Comparison of ENCODE assay signal across 9 cellular contexts in genomic region chr1:1432951-1433803, GRCh38. TPM values are rescaled to one million over a fixed set of nuclear protein-coding genes. Genes with fewer than 3 reads are reported as not detected.
DNase-seq lines count a peak whose midpoint lies in the region; ATAC-seq, FAIRE-seq and TF ChIP-seq lines count a peak whose summit lies in the region.
"Had no signal": no experiment of that assay in that cellular context is flagged by ENCODE, and none has a peak within 500 bp of the region (broad histone marks: within the 10 kb centered on the region; RNA-seq: fewer than 3 reads in every experiment).

No MANE protein-coding gene starts in this region.

- H3K9ac ChIP-seq in keratinocyte (ENCODE audit: control insufficient read depth, extremely low read depth, insufficient read depth, low read length) = peak overlapping the region; percentile 52

- CTCF ChIA-PET in activated naive CD4-positive, alpha-beta T cell treated with anti-CD3 and anti-CD28 coated beads, Interleukin-2, amount 10 ng/mL, durations not matched to agents 7 days and 5 days (lab: Charles Lee) = interaction anchor here (1.3 to 1.6 kb wide), 2 partner anchors 25 to 58 kb away, joined by 3 to 4 read pairs; partner anchors contain the start of gene AURKAIP1

- H3K27ac ChIP-seq in keratinocyte (ENCODE audit: control insufficient read depth, insufficient read depth, low read length) = peak overlapping the region; percentile 31

- no peak for FAIRE-seq in keratinocyte (lab: Jason Lieb, UNC)

- H3K9me1 ChIP-seq in keratinocyte (ENCODE audit: control insufficient read depth, extremely low read depth, insufficient read depth, low read length) = no peaks in the 10 kb centered on the region

- no peak overlapping the region for H3K27ac Mint-ChIP-seq in activated naive CD4-positive, alpha-beta T cell treated with anti-CD3 and anti-CD28 coated beads, Interleukin-2, amount 50 U/mL, for 24 hours
- H3K27ac Mint-ChIP-seq in activated naive CD4-positive, alpha-beta T cell treated with anti-CD3 and anti-CD28 coated beads, Interleukin-2, amount 10 ng/mL, durations not matched to agents 7 days and 5 days = no peak overlapping the region
- H3K27ac Mint-ChIP-seq in stimulated activated memory B cell treated with anti-CD40 and anti-IgM and Interleukin-4, amounts not matched to agents 10 μg/mL and 1 μg/mL and 100 μg/mL, for 72 hours = no peak overlapping the region

- H3K79me2 ChIP-seq in keratinocyte (ENCODE audit: control insufficient read depth, insufficient read depth, low read length) = no peaks in the 10 kb centered on the region

- H2AFZ ChIP-seq in keratinocyte (ENCODE audit: control insufficient read depth, low read length) = peak overlapping the region; percentile 75

- H3K4me2 ChIP-seq in keratinocyte (ENCODE audit: control insufficient read depth, extremely low read depth, insufficient read depth, low read depth, low read length) = peak overlapping the region; percentile 56

- H3K9me3 ChIP-seq in keratinocyte (ENCODE audit: control insufficient read depth, low read depth, low read length) = no peaks in the 10 kb centered on the region

- ATAC-seq in stimulated activated memory B cell treated with anti-CD40 and anti-IgM and Interleukin-4, amounts not matched to agents 10 μg/mL and 1 μg/mL and 100 μg/mL, for 72 hours = peak; percentile 4

- peaks cover 11% of the 10 kb centered on the region for H3K4me1 Mint-ChIP-seq in activated naive CD4-positive, alpha-beta T cell treated with anti-CD3 and anti-CD28 coated beads, Interleukin-2, amount 50 U/mL, for 24 hours
- peaks cover 12% of the 10 kb centered on the region for H3K4me1 Mint-ChIP-seq in activated naive CD4-positive, alpha-beta T cell treated with anti-CD3 and anti-CD28 coated beads, Interleukin-2, amount 10 ng/mL, durations not matched to agents 7 days and 5 days
- peaks cover 20% of the 10 kb centered on the region for H3K4me1 Mint-ChIP-seq in stimulated activated memory B cell treated with anti-CD40 and anti-IgM and Interleukin-4, amounts not matched to agents 10 μg/mL and 1 μg/mL and 100 μg/mL, for 72 hours

- DNase-seq in activated naive CD4-positive, alpha-beta T cell treated with anti-CD3 and anti-CD28 coated beads, Interleukin-2, amount 10 ng/mL, durations not matched to agents 7 days and 5 days = no peak
- DNase-seq in amygdala (lab: John Stamatoyannopoulos, UW) (peak in 50 of 56 donors; percentile 16 to 92 (median 74)), keratinocyte (ENCODE audit: low read depth, low spot score) (peak; percentile 25), NCI-H2081 (lab: John Stamatoyannopoulos, UW) (no peak)
- DNase-seq in activated effector memory CD4-positive, alpha-beta T cell treated with Interleukin-2 at 50 U/mL for 16 hours = no peak
- no peak for DNase-seq in activated CD4-positive, alpha-beta T cell treated with anti-CD3 and anti-CD28 coated beads, Interleukin-2, amount 50 U/mL, for 4 hours

- H3K4me1 ChIP-seq in keratinocyte (ENCODE audit: control insufficient read depth, extremely low read depth, insufficient read depth, low read length) = peaks cover 27% of the 10 kb centered on the region

- no peaks in the 10 kb centered on the region for H4K20me1 ChIP-seq in keratinocyte (ENCODE audit: control insufficient read depth, extremely low read depth, insufficient read depth, low read length)

- H3K27me3 Mint-ChIP-seq in activated naive CD4-positive, alpha-beta T cell treated with anti-CD3 and anti-CD28 coated beads, Interleukin-2, amount 50 U/mL, for 24 hours = peaks cover 17% of the 10 kb centered on the region
- peaks cover 90% of the 10 kb centered on the region for H3K27me3 Mint-ChIP-seq in activated naive CD4-positive, alpha-beta T cell treated with anti-CD3 and anti-CD28 coated beads, Interleukin-2, amount 10 ng/mL, durations not matched to agents 7 days and 5 days
- peaks cover 85% of the 10 kb centered on the region for H3K27me3 Mint-ChIP-seq in stimulated activated memory B cell treated with anti-CD40 and anti-IgM and Interleukin-4, amounts not matched to agents 10 μg/mL and 1 μg/mL and 100 μg/mL, for 72 hours

- H3K27me3 ChIP-seq in keratinocyte (ENCODE audit: control insufficient read depth, extremely low read depth, insufficient read depth, low read length) = no peaks in the 10 kb centered on the region

- peak overlapping the region; percentile 36 for H3K4me3 Mint-ChIP-seq in activated naive CD4-positive, alpha-beta T cell treated with anti-CD3 and anti-CD28 coated beads, Interleukin-2, amount 50 U/mL, for 24 hours
- H3K4me3 Mint-ChIP-seq in activated naive CD4-positive, alpha-beta T cell treated with anti-CD3 and anti-CD28 coated beads, Interleukin-2, amount 10 ng/mL, durations not matched to agents 7 days and 5 days = no peak overlapping the region
- no peak overlapping the region for H3K4me3 Mint-ChIP-seq in stimulated activated memory B cell treated with anti-CD40 and anti-IgM and Interleukin-4, amounts not matched to agents 10 μg/mL and 1 μg/mL and 100 μg/mL, for 72 hours

- H3K36me3 ChIP-seq in keratinocyte (ENCODE audit: control insufficient read depth in 2 of 2, extremely low read depth in 1 of 2, insufficient read depth in 2 of 2, low read length in 2 of 2) = no peaks in the 10 kb centered on the region

- no peaks in the 10 kb centered on the region for H3K36me3 Mint-ChIP-seq in activated naive CD4-positive, alpha-beta T cell treated with anti-CD3 and anti-CD28 coated beads, Interleukin-2, amount 50 U/mL, for 24 hours
- no peaks in the 10 kb centered on the region for H3K36me3 Mint-ChIP-seq in activated naive CD4-positive, alpha-beta T cell treated with anti-CD3 and anti-CD28 coated beads, Interleukin-2, amount 10 ng/mL, durations not matched to agents 7 days and 5 days
- H3K36me3 Mint-ChIP-seq in stimulated activated memory B cell treated with anti-CD40 and anti-IgM and Interleukin-4, amounts not matched to agents 10 μg/mL and 1 μg/mL and 100 μg/mL, for 72 hours = no peaks in the 10 kb centered on the region

- no peak for TF ChIP-seq CTCF in keratinocyte (optimal IDR thresholded peaks at IDR 0.05 in 1 of 3, IDR thresholded peaks at IDR 0.05 in 1 of 3, conservative IDR thresholded peaks at IDR 0.05 in 1 of 3; ENCODE audit: extremely low read depth in 1 of 3, insufficient read depth in 2 of 3, low read length in 3 of 3)

- peak overlapping the region in 1 of 3 experiments; percentile 27 for H3K4me3 ChIP-seq in keratinocyte (ENCODE audit: control insufficient read depth in 2 of 3, extremely low read depth in 1 of 3, insufficient read depth in 2 of 3, low read depth in 1 of 3, low read length in 3 of 3)

- dilution Hi-C loops in keratinocyte (cut with MboI; ENCODE audit: extremely low pct_ligation_motif_present, low sequenced_read_pairs) = no loop called here

- no peaks in the 10 kb centered on the region for H3K9me3 Mint-ChIP-seq in activated naive CD4-positive, alpha-beta T cell treated with anti-CD3 and anti-CD28 coated beads, Interleukin-2, amount 50 U/mL, for 24 hours
- no peaks in the 10 kb centered on the region for H3K9me3 Mint-ChIP-seq in activated naive CD4-positive, alpha-beta T cell treated with anti-CD3 and anti-CD28 coated beads, Interleukin-2, amount 10 ng/mL, durations not matched to agents 7 days and 5 days
- no peaks in the 10 kb centered on the region for H3K9me3 Mint-ChIP-seq in stimulated activated memory B cell treated with anti-CD40 and anti-IgM and Interleukin-4, amounts not matched to agents 10 μg/mL and 1 μg/mL and 100 μg/mL, for 72 hours

RNA-seq across cellular contexts. Expression of gene VWA1, which starts 2.3 kb away (rescaled TPM):
- polyA plus RNA-seq in keratinocyte = 5.0 to 6.7 TPM (median 6.5 TPM) in 3 replicates
- 0.79 TPM for polyA plus RNA-seq in keratinocyte (2011; ENCODE audit: low read depth)
- 1.4 and 3.9 TPM in 2 replicates for polyA plus RNA-seq in keratinocyte (2011; cell fraction: cytosol; rRNA removed)
- polyA plus RNA-seq in keratinocyte (2011; cell fraction: nucleus; rRNA removed) = 5.0 and 8.3 TPM in 2 replicates
- 3.7 and 16.1 TPM in 2 replicates for polyA plus RNA-seq in keratinocyte (2012; ENCODE audit: low replicate concordance)
- polyA minus RNA-seq in keratinocyte = 1.7 to 3.9 TPM (median 2.3 TPM) in 3 replicates
- polyA minus RNA-seq in keratinocyte (2011; cell fraction: cytosol; rRNA and poly(A)+ RNA removed) = 10.6 TPM
- 4.7 and 7.9 TPM in 2 replicates for polyA minus RNA-seq in keratinocyte (2011; cell fraction: nucleus; rRNA and poly(A)+ RNA removed)

RNA-seq across cellular contexts. Expression of gene ANKRD65, which starts 12.1 kb away (rescaled TPM):
- polyA plus RNA-seq in keratinocyte = 4.6 to 6.5 TPM (median 5.1 TPM) in 3 replicates
- polyA plus RNA-seq in keratinocyte (2011; ENCODE audit: low read depth) = 0.45 TPM
- 2.9 and 4.5 TPM in 2 replicates for polyA plus RNA-seq in keratinocyte (2011; cell fraction: cytosol; rRNA removed)
- polyA plus RNA-seq in keratinocyte (2011; cell fraction: nucleus; rRNA removed) = 4.0 and 5.7 TPM in 2 replicates
- polyA plus RNA-seq in keratinocyte (2012; ENCODE audit: low replicate concordance) = 2.4 and 7.2 TPM in 2 replicates
- 0.64 to 1.9 TPM (median 1.0 TPM) in 3 replicates for polyA minus RNA-seq in keratinocyte
- polyA minus RNA-seq in keratinocyte (2011; cell fraction: cytosol; rRNA and poly(A)+ RNA removed) = 6.5 TPM
- 0.62 and 1.6 TPM in 2 replicates for polyA minus RNA-seq in keratinocyte (2011; cell fraction: nucleus; rRNA and poly(A)+ RNA removed)
- polyA plus RNA-seq: neural cell had no signal

RNA-seq across cellular contexts. Expression of gene ATAD3C, which starts 16.3 kb away (rescaled TPM):
- 0.39 to 0.72 TPM (median 0.45 TPM) in 3 replicates for polyA plus RNA-seq in keratinocyte
- not detected for polyA plus RNA-seq in keratinocyte (2011; ENCODE audit: low read depth)
- 0.26 and 0.73 TPM in 2 replicates for polyA plus RNA-seq in keratinocyte (2011; cell fraction: cytosol; rRNA removed)
- polyA plus RNA-seq in keratinocyte (2011; cell fraction: nucleus; rRNA removed) = 0.13 and 0.16 TPM in 2 replicates
- polyA plus RNA-seq in keratinocyte (2012; ENCODE audit: low replicate concordance) = 0.42 and 0.49 TPM in 2 replicates
- 0.45 TPM in 1 of 3 replicates, not detected in the others for polyA minus RNA-seq in keratinocyte
- not detected for polyA minus RNA-seq in keratinocyte (2011; cell fraction: cytosol; rRNA and poly(A)+ RNA removed)
- not detected in 2 replicates for polyA minus RNA-seq in keratinocyte (2011; cell fraction: nucleus; rRNA and poly(A)+ RNA removed)
- polyA plus RNA-seq: neural cell had no signal

RNA-seq across cellular contexts. Expression of gene MRPL20, which starts 26.1 kb away (rescaled TPM):
- polyA plus RNA-seq in keratinocyte = 94.3 to 169 TPM (median 133 TPM) in 3 replicates
- 31.7 TPM for polyA plus RNA-seq in keratinocyte (2011; ENCODE audit: low read depth)
- 121 and 139 TPM in 2 replicates for polyA plus RNA-seq in keratinocyte (2011; cell fraction: cytosol; rRNA removed)
- polyA plus RNA-seq in keratinocyte (2011; cell fraction: nucleus; rRNA removed) = 71.0 and 73.2 TPM in 2 replicates
- polyA plus RNA-seq in keratinocyte (2012; ENCODE audit: low replicate concordance) = 118 and 167 TPM in 2 replicates
- polyA minus RNA-seq in keratinocyte = 42.8 to 84.5 TPM (median 75.4 TPM) in 3 replicates
- 137 TPM for polyA minus RNA-seq in keratinocyte (2011; cell fraction: cytosol; rRNA and poly(A)+ RNA removed)
- polyA minus RNA-seq in keratinocyte (2011; cell fraction: nucleus; rRNA and poly(A)+ RNA removed) = 25.4 and 27.8 TPM in 2 replicates

RNA-seq across cellular contexts. Expression of gene CCNL2, which starts 34.0 kb away (rescaled TPM):
- 97.0 to 171 TPM (median 140 TPM) in 3 replicates for polyA plus RNA-seq in keratinocyte
- 75.5 TPM for polyA plus RNA-seq in keratinocyte (2011; ENCODE audit: low read depth)
- 28.4 and 29.1 TPM in 2 replicates for polyA plus RNA-seq in keratinocyte (2011; cell fraction: cytosol; rRNA removed)
- polyA plus RNA-seq in keratinocyte (2011; cell fraction: nucleus; rRNA removed) = 897 and 930 TPM in 2 replicates
- 61.3 and 150 TPM in 2 replicates for polyA plus RNA-seq in keratinocyte (2012; ENCODE audit: low replicate concordance)
- 41.8 to 80.5 TPM (median 44.9 TPM) in 3 replicates for polyA minus RNA-seq in keratinocyte
- polyA minus RNA-seq in keratinocyte (2011; cell fraction: cytosol; rRNA and poly(A)+ RNA removed) = 10.7 TPM
- 90.2 and 130 TPM in 2 replicates for polyA minus RNA-seq in keratinocyte (2011; cell fraction: nucleus; rRNA and poly(A)+ RNA removed)

Comparison
In these comparisons a context has a peak if more than half of its experiments do, and no peak if none do; other contexts are left out.
1. DNase-seq: peak in amygdala (50 of 56) and keratinocyte (single experiment); none in activated naive CD4-positive, alpha-beta T cell treated with anti-CD3 and anti-CD28 coated beads, Interleukin-2, amount 10 ng/mL, durations not matched to agents 7 days and 5 days (single experiment), activated effector memory CD4-positive, alpha-beta T cell treated with Interleukin-2 at 50 U/mL for 16 hours (single experiment), NCI-H2081 (0 of 2) and activated CD4-positive, alpha-beta T cell treated with anti-CD3 and anti-CD28 coated beads, Interleukin-2, amount 50 U/mL, for 4 hours (0 of 2).